ENCODE assay signal across 17 cellular contexts in genomic region chr12:41924111-41924510, GRCh38.
"Had no signal": no experiment of that assay in that cellular context is flagged by ENCODE, and none has a peak within 500 bp of the region (broad histone marks: within the 10 kb centered on the region; RNA-seq: fewer than 3 reads in every experiment).

No MANE protein-coding gene starts in this region.

- H3K9me3 ChIP-seq: esophagus muscularis mucosa, gastroesophageal sphincter, psoas muscle, right atrium auricular region, testis, transverse colon had no signal

- H3K4me1 ChIP-seq: esophagus muscularis mucosa, gastroesophageal sphincter, psoas muscle, right atrium auricular region, sigmoid colon, transverse colon had no signal

- H3K36me3 ChIP-seq: esophagus muscularis mucosa, gastroesophageal sphincter, right atrium auricular region, sigmoid colon, transverse colon had no signal

- H3K27me3 ChIP-seq: esophagus muscularis mucosa, gastroesophageal sphincter, hepatocyte, right atrium auricular region, sigmoid colon, testis, transverse colon had no signal

- H3K4me3 ChIP-seq: esophagus muscularis mucosa, gastroesophageal sphincter, hepatocyte, psoas muscle, right atrium auricular region, sigmoid colon, testis, transverse colon had no signal

- H3K27ac ChIP-seq: epithelial cell of prostate, esophagus muscularis mucosa, gastroesophageal sphincter, hepatocyte, psoas muscle, right atrium auricular region, sigmoid colon, transverse colon had no signal

- DNase-seq: cerebellar nuclear complex; effector memory CD8-positive, alpha-beta T cell; foreskin fibroblast; head of caudate nucleus; naive B cell; psoas muscle; sigmoid colon; stimulated activated CD4-positive, alpha-beta T cell treated with anti-CD3 and anti-CD28 coated beads, Interleukin-4, amount 100 ng/mL, for 4 hours; stimulated activated naive B cell treated with anti-CD40 and anti-IgM and Interleukin-4, amounts not matched to agents 10 μg/mL and 1 μg/mL and 100 μg/mL, for 72 hours; stimulated activated naive CD8-positive, alpha-beta T cell treated with anti-CD3 and anti-CD28 coated beads, Interleukin-15, amount 100 ng/mL, for 72 hours; testis; transverse colon had no signal

- ATAC-seq: effector memory CD8-positive, alpha-beta T cell; gastroesophageal sphincter; psoas muscle; stimulated activated naive B cell treated with anti-CD40 and anti-IgM and Interleukin-4, amounts not matched to agents 10 μg/mL and 1 μg/mL and 100 μg/mL, for 72 hours; stimulated activated naive CD8-positive, alpha-beta T cell treated with anti-CD3 and anti-CD28 coated beads, Interleukin-15, amount 100 ng/mL, for 72 hours had no signal
